9 cellular contexts compared by ENCODE assay signal in genomic region chr14:70993931-70994330, GRCh38.
"Had no signal": no experiment of that assay in that cellular context is flagged by ENCODE, and none has a peak within 500 bp of the region (broad histone marks: within the 10 kb centered on the region; RNA-seq: fewer than 3 reads in every experiment).

No MANE protein-coding gene starts in this region.

- FAIRE-seq: H1, H54, K562 had no signal

- H2AFZ ChIP-seq: GM23338 had no signal

- H3K4me3 ChIP-seq: GM23338, K562 had no signal

- H3K27ac ChIP-seq: HL-60 had no signal

- H3K4me2 ChIP-seq: GM23338 had no signal

- H3K9me3 Mint-ChIP-seq: GM23338, H9 had no signal

- H3K4me3 Mint-ChIP-seq: GM23338, H9 had no signal

- ATAC-seq: GM23338, K562 had no signal

- DNase-seq: H9, HCEC 1CT, IMR-90, KG1 had no signal

- H3K27ac Mint-ChIP-seq: GM23338, H9 had no signal
